ENCODE assay signal across 8 cellular contexts in genomic region chr7:2566890-2567662, GRCh38. TPM values are rescaled to one million over a fixed set of nuclear protein-coding genes. Genes with fewer than 3 reads are reported as not detected.
A peak's percentile ranks its signal among the peaks of the same experiment; 100 is the strongest.
DNase-seq lines count a peak whose midpoint lies in the region; ATAC-seq and TF ChIP-seq lines count a peak whose summit lies in the region.

No MANE protein-coding gene starts in this region.

- BruUV-seq in A673 (replicated peaks; lab: Mats Ljungman, UMichigan): no TSS peak

- intact Hi-C loops in upper lobe of right lung (cut with DNase I) (no loop called here), A673 (cut with micrococcal nuclease; ENCODE audit: unreplicated experiment) (no loop called here)

- H3K27ac ChIP-seq in ectodermal cell (ENCODE audit: insufficient read depth, low read depth, low read length, poor library complexity, severe bottlenecking): peak overlapping the region; percentile 55
- H3K27ac ChIP-seq in upper lobe of right lung: no peak overlapping the region
- H3K27ac ChIP-seq in A673 (ENCODE audit: low read depth, low read length, poor library complexity, severe bottlenecking): no peak overlapping the region

- H3K4me3 ChIP-seq in ectodermal cell (ENCODE audit: insufficient read depth, low read depth, low read length) (no peak overlapping the region), upper lobe of right lung (no peak overlapping the region), A673 (ENCODE audit: low read depth, low read length, poor library complexity, severe bottlenecking) (no peak overlapping the region)

- ATAC-seq in HG03280 (IDR thresholded peaks at IDR 0.05; ENCODE audit: unreplicated experiment) (peak; percentile 89), upper lobe of right lung (peak; percentile 45)

- 73 to 77% methylated on average over 28 of the region's 28 CpGs for whole genome bisulfite sequencing in ectodermal cell, 2 experiments

- peak; percentile 23 for DNase-seq in stimulated activated CD4-positive, alpha-beta T cell treated with anti-CD3 and anti-CD28 coated beads, Interleukin-4, amount 100 ng/mL, for 1 hour
- DNase-seq in stimulated activated CD4-positive, alpha-beta T cell treated with anti-CD3 and anti-CD28 coated beads, Interleukin-12 subunit alpha, Interleukin-12 subunit beta, amount 100 ng/mL, for 4 hours: no peak
- no peak for DNase-seq in upper lobe of right lung
- no peak for DNase-seq in pons (ENCODE audit: low spot score)
- no peak for DNase-seq in NOMO-1 (lab: John Stamatoyannopoulos, UW; ENCODE audit: unreplicated experiment in 2 of 2)
- no peak for DNase-seq in A673 (ENCODE audit: low spot score)

- H3K36me3 ChIP-seq in ectodermal cell (ENCODE audit: control insufficient read depth, insufficient read depth, low read length) (no peaks in the 10 kb centered on the region), upper lobe of right lung (no peaks in the 10 kb centered on the region), A673 (ENCODE audit: insufficient read depth, low read length, poor library complexity, severe bottlenecking) (peaks cover 6% of the 10 kb centered on the region)

- POLR2A ChIA-PET in A673 (lab: Charles Lee; ENCODE audit: low non-redundant PET): interaction anchor here (0.6 kb wide), 1 partner anchor 43 kb away, joined by 5 read pairs; no protein-coding TSS in a partner anchor

- CTCF ChIA-PET in A673 (lab: Charles Lee): no interaction called here

- no peaks in the 10 kb centered on the region for H3K9me3 ChIP-seq in ectodermal cell (ENCODE audit: control insufficient read depth, low read length)
- H3K9me3 ChIP-seq in upper lobe of right lung: no peaks in the 10 kb centered on the region
- H3K9me3 ChIP-seq in A673 (ENCODE audit: low read depth, low read length, poor library complexity, severe bottlenecking): no peaks in the 10 kb centered on the region

- no peaks in the 10 kb centered on the region for H3K27me3 ChIP-seq in ectodermal cell (ENCODE audit: control insufficient read depth, insufficient read depth, low read length, poor library complexity, severe bottlenecking)
- H3K27me3 ChIP-seq in upper lobe of right lung: no peaks in the 10 kb centered on the region
- H3K27me3 ChIP-seq in A673 (replicated peaks; ENCODE audit: insufficient read depth, low read depth, low read length, poor library complexity): no peaks in the 10 kb centered on the region

- TF ChIP-seq CTCF in upper lobe of right lung (IDR thresholded peaks at IDR 0.05): no peak
- no peak for TF ChIP-seq CTCF in A673 (conservative IDR thresholded peaks at IDR 0.05; ENCODE audit: low read depth, low read length)

- H3K4me1 ChIP-seq in ectodermal cell (ENCODE audit: control insufficient read depth, insufficient read depth, low read length) (peaks cover 27% of the 10 kb centered on the region), upper lobe of right lung (peaks cover 8% of the 10 kb centered on the region), A673 (ENCODE audit: insufficient read depth, low read length, poor library complexity, severe bottlenecking) (no peaks in the 10 kb centered on the region)

RNA-seq across cellular contexts. Expression of gene IQCE, which starts 8.3 kb away (rescaled TPM):
- 17.6 TPM for polyA plus RNA-seq in ectodermal cell (2013, experiment 1 of 4)
- polyA plus RNA-seq in ectodermal cell (2013, experiment 2 of 4): 18.1 TPM
- 15.0 TPM for polyA plus RNA-seq in ectodermal cell (2013, experiment 3 of 4)
- 17.7 TPM for polyA plus RNA-seq in ectodermal cell (2013, experiment 4 of 4)
- 22.2 TPM for total RNA-seq in upper lobe of right lung
- total RNA-seq in A673 (2021): 35.4 and 42.8 TPM in 2 replicates

RNA-seq across cellular contexts. Expression of gene BRAT1, which starts 11.8 kb away (rescaled TPM):
- polyA plus RNA-seq in ectodermal cell (2013, experiment 1 of 4): 50.2 TPM
- polyA plus RNA-seq in ectodermal cell (2013, experiment 2 of 4): 46.1 TPM
- 44.3 TPM for polyA plus RNA-seq in ectodermal cell (2013, experiment 3 of 4)
- 47.9 TPM for polyA plus RNA-seq in ectodermal cell (2013, experiment 4 of 4)
- 24.1 TPM for total RNA-seq in upper lobe of right lung
- 47.9 and 48.8 TPM in 2 replicates for total RNA-seq in A673 (2021)

RNA-seq across cellular contexts. Expression of gene LFNG, which starts 47.5 kb away (rescaled TPM):
- 93.3 TPM for polyA plus RNA-seq in ectodermal cell (2013, experiment 1 of 4)
- 173 TPM for polyA plus RNA-seq in ectodermal cell (2013, experiment 2 of 4)
- 110 TPM for polyA plus RNA-seq in ectodermal cell (2013, experiment 3 of 4)
- 138 TPM for polyA plus RNA-seq in ectodermal cell (2013, experiment 4 of 4)
- total RNA-seq in upper lobe of right lung (35.4 TPM), A673 (2021) (8.7 and 11.7 TPM in 2 replicates)
